ENCODE assay signal across 8 cellular contexts in genomic region chr2:219249203-219249980, GRCh38. TPM values are rescaled to one million over a fixed set of nuclear protein-coding genes. Genes with fewer than 3 reads are reported as not detected.
DNase-seq lines count a peak whose midpoint lies in the region; ATAC-seq and TF ChIP-seq lines count a peak whose summit lies in the region.

No MANE protein-coding gene starts in this region.

- peak; percentile 35 for ATAC-seq in GM19025 (IDR thresholded peaks at IDR 0.05; ENCODE audit: low read depth, unreplicated experiment)
- ATAC-seq in HG03521 (IDR thresholded peaks at IDR 0.05; ENCODE audit: unreplicated experiment) = peak; percentile 26

- no peaks in the 10 kb centered on the region for H4K20me1 ChIP-seq in OCI-LY1 (ENCODE audit: insufficient read depth, low read length)

- H3K9me3 ChIP-seq in OCI-LY1 (ENCODE audit: low read length) = no peaks in the 10 kb centered on the region

- intact Hi-C loops in CD14-positive monocyte (cut with micrococcal nuclease) (loop anchor here in 1 of 2 donors (2.0 kb wide), 1 partner anchor 19 kb away; no protein-coding TSS in a partner anchor), cardiac septum (cut with DNase I) (loop anchor here (5.0 kb wide), 1 partner anchor 43 kb away; no protein-coding TSS in a partner anchor)

- H3K27ac Mint-ChIP-seq in CD14-positive monocyte (peak overlapping the region; percentile 84 to 95 (median 93)), progenitor cell of endocrine pancreas (peak overlapping the region; percentile 97)

- H2AFZ ChIP-seq in OCI-LY1 (ENCODE audit: low read length) = no peak overlapping the region

- no peaks in the 10 kb centered on the region for H3K9me3 Mint-ChIP-seq in CD14-positive monocyte
- no peaks in the 10 kb centered on the region for H3K9me3 Mint-ChIP-seq in progenitor cell of endocrine pancreas (ENCODE audit: low read depth)

- WGBS in adipose tissue, 3 donors = 5 to 22% (median 16%) methylated on average over 7 of the region's 7 CpGs

- peak overlapping the region; percentile 51 for H3K4me3 ChIP-seq in OCI-LY1 (ENCODE audit: low read depth, low read length, poor library complexity, severe bottlenecking)

- H3K4me1 ChIP-seq in OCI-LY1 (ENCODE audit: insufficient read depth, low read length, severe bottlenecking) = peaks cover 80% of the 10 kb centered on the region

- H3K36me3 Mint-ChIP-seq in CD14-positive monocyte (peaks cover 28 to 47% of the 10 kb centered on the region in 2 donors), progenitor cell of endocrine pancreas (ENCODE audit: insufficient read depth) (no peaks in the 10 kb centered on the region)

- peaks cover 0 to 3% (median 0%) of the 10 kb centered on the region in 3 donors for H3K27me3 Mint-ChIP-seq in CD14-positive monocyte (ENCODE audit: low read depth in 3 of 3)
- peaks cover 33% of the 10 kb centered on the region for H3K27me3 Mint-ChIP-seq in progenitor cell of endocrine pancreas

- no peaks in the 10 kb centered on the region for H3K79me2 ChIP-seq in OCI-LY1 (ENCODE audit: insufficient read depth, low read length)

- H3K36me3 ChIP-seq in OCI-LY1 (ENCODE audit: insufficient read depth, low read length) = peaks cover 48% of the 10 kb centered on the region

- TF ChIP-seq CTCF in CD14-positive monocyte (IDR thresholded peaks at IDR 0.05) (no peak), OCI-LY1 (IDR thresholded peaks at IDR 0.05; ENCODE audit: low read length) (no peak), progenitor cell of endocrine pancreas (IDR thresholded peaks at IDR 0.05; ENCODE audit: unreplicated experiment) (no peak)

- H3K9me2 ChIP-seq in OCI-LY1 (ENCODE audit: low read depth, low read length) = no peaks in the 10 kb centered on the region

- H3K4me3 Mint-ChIP-seq in CD14-positive monocyte (peak overlapping the region; percentile 88 to 90), progenitor cell of endocrine pancreas (ENCODE audit: low read depth) (peak overlapping the region; percentile 51)

- H3K4me1 Mint-ChIP-seq in CD14-positive monocyte (peaks cover 72% of the 10 kb centered on the region), progenitor cell of endocrine pancreas (ENCODE audit: low read depth) (peaks cover 22% of the 10 kb centered on the region)

- no peaks in the 10 kb centered on the region for H3K27me3 ChIP-seq in OCI-LY1 (ENCODE audit: insufficient read depth, low read length)

- peak overlapping the region; percentile 68 for H3K9ac ChIP-seq in OCI-LY1 (ENCODE audit: low read length)

- H3K27ac ChIP-seq in OCI-LY1 (ENCODE audit: low read depth, low read length, poor library complexity, severe bottlenecking) (peak overlapping the region; percentile 98), adipose tissue (ENCODE audit: low read depth, low read length) (peak overlapping the region; percentile 71)

- no peaks in the 10 kb centered on the region for H3F3A ChIP-seq in OCI-LY1 (ENCODE audit: insufficient read depth, low read length)

- H3K4me2 ChIP-seq in OCI-LY1 (ENCODE audit: low read length) = peak overlapping the region; percentile 73

- DNase-seq in CD14-positive monocyte (ENCODE audit: low spot score) = peak; percentile 66
- peak; percentile 91 for DNase-seq in cardiac septum (ENCODE audit: low spot score)
- DNase-seq in progenitor cell of endocrine pancreas (ENCODE audit: low spot score, unreplicated experiment) = no peak
- no peak for DNase-seq in SK-N-DZ (ENCODE audit: low spot score)

RNA-seq across cellular contexts. Expression of gene TUBA4B, which starts 3.7 kb away (rescaled TPM):
- not detected for polyA plus RNA-seq in CD14-positive monocyte
- polyA plus RNA-seq in adipose tissue = not detected
- not detected for total RNA-seq in cardiac septum
- not detected in 2 replicates for total RNA-seq in progenitor cell of endocrine pancreas
- polyA plus RNA-seq in SK-N-DZ (2014; cell fraction: cytosol; rRNA removed) = not detected in 2 replicates
- not detected in 2 replicates for polyA plus RNA-seq in SK-N-DZ (2014; cell fraction: nucleus; rRNA removed)

RNA-seq across cellular contexts. Expression of gene STK16, which starts 4.1 kb away (rescaled TPM):
- polyA plus RNA-seq in CD14-positive monocyte (10 to 100 TPM; 16.7 to 17.8 TPM), adipose tissue (10 to 100 TPM; 33.8 to 36.6 (median 33.9) TPM)
- total RNA-seq in cardiac septum (16.3 TPM), progenitor cell of endocrine pancreas (23.2 and 24.1 TPM in 2 replicates)
- 33.9 and 39.8 TPM in 2 replicates for polyA plus RNA-seq in SK-N-DZ (2014; cell fraction: cytosol; rRNA removed)
- polyA plus RNA-seq in SK-N-DZ (2014; cell fraction: nucleus; rRNA removed) = 29.1 and 45.2 TPM in 2 replicates

RNA-seq across cellular contexts. Expression of gene GLB1L, which starts 4.1 kb away (rescaled TPM):
- polyA plus RNA-seq in CD14-positive monocyte = 10 to 100 TPM in 1 of 2 donors, 1 to 10 TPM in 1; 4.0 to 11.7 TPM
- polyA plus RNA-seq in adipose tissue = 10 to 100 TPM in 2 of 3 donors, 1 to 10 TPM in 1; 2.1 to 12.9 (median 11.8) TPM
- total RNA-seq in cardiac septum = 2.0 TPM
- 11.8 and 13.5 TPM in 2 replicates for total RNA-seq in progenitor cell of endocrine pancreas
- polyA plus RNA-seq in SK-N-DZ (2014; cell fraction: cytosol; rRNA removed) = 6.8 and 7.5 TPM in 2 replicates
- 13.0 and 15.1 TPM in 2 replicates for polyA plus RNA-seq in SK-N-DZ (2014; cell fraction: nucleus; rRNA removed)

RNA-seq across cellular contexts. Expression of gene TUBA4A, which starts 4.3 kb away (rescaled TPM):
- polyA plus RNA-seq in CD14-positive monocyte (10 to 100 TPM; 72.7 to 81.9 TPM), adipose tissue (10 to 100 TPM; 20.5 to 39.3 (median 30.0) TPM)
- total RNA-seq in cardiac septum (164 TPM), progenitor cell of endocrine pancreas (8.3 and 9.1 TPM in 2 replicates)
- polyA plus RNA-seq in SK-N-DZ (2014; cell fraction: cytosol; rRNA removed) = 13.1 and 17.9 TPM in 2 replicates
- 9.7 and 19.0 TPM in 2 replicates for polyA plus RNA-seq in SK-N-DZ (2014; cell fraction: nucleus; rRNA removed)

RNA-seq across cellular contexts. Expression of gene ANKZF1, which starts 19.8 kb away (rescaled TPM):
- 10 to 100 TPM in 1 of 2 donors, 1 to 10 TPM in 1; 7.6 to 10.4 TPM for polyA plus RNA-seq in CD14-positive monocyte
- polyA plus RNA-seq in adipose tissue = 10 to 100 TPM; 15.7 to 23.0 (median 20.7) TPM
- 22.4 TPM for total RNA-seq in cardiac septum
- 64.3 and 66.7 TPM in 2 replicates for total RNA-seq in progenitor cell of endocrine pancreas
- 33.0 and 50.4 TPM in 2 replicates for polyA plus RNA-seq in SK-N-DZ (2014; cell fraction: cytosol; rRNA removed)
- polyA plus RNA-seq in SK-N-DZ (2014; cell fraction: nucleus; rRNA removed) = 383 and 403 TPM in 2 replicates

Comparison
In these comparisons a context has a peak if more than half of its experiments do, and no peak if none do; other contexts are left out.
1. DNase-seq: peak in CD14-positive monocyte (single experiment) and cardiac septum (single experiment); none in progenitor cell of endocrine pancreas (single experiment) and SK-N-DZ (single experiment).